In the genomic region with DNA sequence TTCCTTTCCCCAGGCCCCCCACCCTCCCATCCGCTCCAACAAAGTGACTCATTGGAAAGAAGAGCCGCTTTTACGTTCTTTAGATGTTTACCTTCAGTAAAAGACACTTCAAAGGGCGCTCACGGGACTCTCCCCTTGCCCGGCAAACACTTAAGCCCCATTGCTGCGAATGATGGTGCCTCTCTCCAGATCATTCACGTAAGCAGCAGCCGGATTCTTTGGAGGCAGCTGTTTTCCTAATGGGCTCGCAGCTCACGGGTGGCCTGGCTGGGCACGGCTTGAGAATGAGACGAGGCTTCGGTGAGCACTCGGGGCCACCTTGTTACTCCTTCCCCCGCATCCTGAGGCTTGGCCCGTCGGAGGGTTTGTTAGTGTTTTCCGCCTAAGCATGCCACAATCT, we compare ENCODE assay signal across 22 cellular contexts.
DNase-seq lines count a peak whose midpoint lies in the region; ATAC-seq, FAIRE-seq and TF ChIP-seq lines count a peak whose summit lies in the region.
"Had no signal": no experiment of that assay in that cellular context is flagged by ENCODE, and none has a peak within 500 bp of the region (broad histone marks: within the 10 kb centered on the region; RNA-seq: fewer than 3 reads in every experiment).

No MANE protein-coding gene starts in this region.

- H3K4me2 ChIP-seq in HepG2 (ENCODE audit: low read depth, low read length), result no peak overlapping the region
- H3K4me2 ChIP-seq in mammary epithelial cell (ENCODE audit: insufficient read depth, low read depth, low read length), result no peak overlapping the region
- H3K4me2 ChIP-seq: A549 had no signal

- intact Hi-C loops in HepG2 (cut with micrococcal nuclease; ENCODE audit: unreplicated experiment), result no loop called here
- intact Hi-C loops in right lobe of liver (cut with DNase I), result no loop called here
- intact Hi-C loops in mammary epithelial cell (cut with micrococcal nuclease), result no loop called here

- no peak for FAIRE-seq in HepG2 (lab: Jason Lieb, UNC)
- FAIRE-seq: A549, small intestine had no signal

- H4K20me1 ChIP-seq in HepG2 (ENCODE audit: insufficient read depth, low read length), result no peaks in the 10 kb centered on the region
- H4K20me1 ChIP-seq in mammary epithelial cell (ENCODE audit: insufficient read depth, low read length), result no peaks in the 10 kb centered on the region

- TF ChIP-seq CTCF in HepG2 (CRISPR knock-in tag; IDR thresholded peaks at IDR 0.05) (no peak), right lobe of liver (IDR thresholded peaks at IDR 0.05) (no peak), WTC11 (IDR thresholded peaks at IDR 0.05) (no peak), mammary epithelial cell (conservative IDR thresholded peaks at IDR 0.05 in 1 of 2, IDR thresholded peaks at IDR 0.05 in 1 of 2; ENCODE audit: extremely low read depth in 1 of 2, insufficient read depth in 1 of 2, low read depth in 1 of 2, low read length in 2 of 2) (no peak)

- POLR2A ChIA-PET in HepG2 (lab: Yijun Ruan, JAX), result no interaction called here
- POLR2A ChIA-PET in WTC11 (lab: Charles Lee), result no interaction called here

- H3K4me1 Mint-ChIP-seq in WTC11, result peaks cover 22% of the 10 kb centered on the region

- peaks cover 14% of the 10 kb centered on the region for H3K27me3 Mint-ChIP-seq in WTC11 (ENCODE audit: low read depth)

- TF ChIP-seq POLR2A in HepG2 (IDR thresholded peaks at IDR 0.05; ENCODE audit: insufficient read depth in 1 of 2, low read depth in 2 of 2, low read length in 2 of 2) (no peak), right lobe of liver (IDR thresholded peaks at IDR 0.05) (no peak)

- DNase-seq in HepG2 (ENCODE audit: low spot score) (peak; percentile 9), right lobe of liver (no peak), WTC11 (ENCODE audit: low spot score) (no peak), NAMALWA (ENCODE audit: low spot score) (no peak), mammary epithelial cell (no peak)
- DNase-seq in stimulated activated CD8-positive, alpha-beta memory T cell treated with anti-CD3 and anti-CD28 coated beads, Interleukin-4, amount 100 ng/mL, for 48 hours, result no peak
- DNase-seq: activated CD4-positive, alpha-beta memory T cell treated with anti-CD3 and anti-CD28 coated beads for 36 hours; activated T-cell treated with anti-CD3 and anti-CD28 coated beads, Interleukin-2, amount 50 U/mL, for 4 hours; body of pancreas; C1 segment of cervical spinal cord; DMS53; hippocampal formation; posterior cingulate gyrus; RPMI8226; small intestine had no signal

- H3K9me3 Mint-ChIP-seq in WTC11, result peaks cover 13% of the 10 kb centered on the region
- H3K9me3 Mint-ChIP-seq: type B pancreatic cell had no signal

- H3K27ac Mint-ChIP-seq in WTC11, result no peak overlapping the region
- H3K27ac Mint-ChIP-seq: activated CD4-positive, alpha-beta memory T cell treated with anti-CD3 and anti-CD28 coated beads for 36 hours; activated naive CD8-positive, alpha-beta T cell; type B pancreatic cell had no signal

- peaks cover 19% of the 10 kb centered on the region for H3K36me3 Mint-ChIP-seq in WTC11
- H3K36me3 Mint-ChIP-seq: activated CD4-positive, alpha-beta memory T cell treated with anti-CD3 and anti-CD28 coated beads for 36 hours; activated naive CD8-positive, alpha-beta T cell; type B pancreatic cell had no signal

- H3K9me3 ChIP-seq in HepG2 (ENCODE audit: low read length) (no peaks in the 10 kb centered on the region; the same call in 1 of the 2 replicates), right lobe of liver (no peaks in the 10 kb centered on the region), mesodermal cell (ENCODE audit: control insufficient read depth, low read length) (no peaks in the 10 kb centered on the region), mammary epithelial cell (replicated peaks; ENCODE audit: insufficient read depth, low read length) (peaks cover 31% of the 10 kb centered on the region)
- H3K9me3 ChIP-seq: A549, body of pancreas, colonic mucosa had no signal

- ATAC-seq in HepG2, result no peak
- no peak for ATAC-seq in right lobe of liver
- ATAC-seq in WTC11, result peak; percentile 42
- no peak for ATAC-seq in HG02610 (IDR thresholded peaks at IDR 0.05; ENCODE audit: unreplicated experiment)
- ATAC-seq: A549; activated T-cell treated with anti-CD3 and anti-CD28 coated beads, Interleukin-2, amount 50 U/mL, for 4 hours; body of pancreas; left lobe of liver had no signal

- dilution Hi-C loops in mammary epithelial cell (cut with HindIII; ENCODE audit: low sequenced_read_pairs), result no loop called here

- H3K4me3 ChIP-seq in HepG2 (replicated peaks in 1 of 3; ENCODE audit: insufficient read depth in 1 of 3, low read depth in 2 of 3, low read length in 3 of 3), result no peak overlapping the region
- no peak overlapping the region for H3K4me3 ChIP-seq in right lobe of liver
- peak overlapping the region; percentile 8 for H3K4me3 ChIP-seq in mesodermal cell (ENCODE audit: extremely low read depth, insufficient read depth, low read length, poor library complexity, severe bottlenecking)
- H3K4me3 ChIP-seq in mammary epithelial cell (replicated peaks in 1 of 3; ENCODE audit: insufficient read depth in 1 of 3, low read depth in 2 of 3, low read length in 3 of 3), result no peak overlapping the region
- H3K4me3 ChIP-seq: A549, body of pancreas, colonic mucosa had no signal

- H3K79me2 ChIP-seq in HepG2 (ENCODE audit: insufficient read depth, low read length), result no peaks in the 10 kb centered on the region
- no peaks in the 10 kb centered on the region for H3K79me2 ChIP-seq in mammary epithelial cell (ENCODE audit: insufficient read depth, low read length)

- H3K27me3 ChIP-seq in HepG2 (ENCODE audit: control insufficient read depth in 1 of 2, insufficient read depth in 2 of 2, low read length in 2 of 2) (peaks cover 3 to 46% of the 10 kb centered on the region in 2 experiments; a peak in 4 of 5 replicates), right lobe of liver (no peaks in the 10 kb centered on the region), mammary epithelial cell (ENCODE audit: insufficient read depth, low read length) (no peaks in the 10 kb centered on the region)
- H3K27me3 ChIP-seq: body of pancreas, colonic mucosa had no signal

- H3K27ac ChIP-seq in HepG2 (ENCODE audit: extremely low read length, insufficient read depth, low read length) (no peak overlapping the region), right lobe of liver (no peak overlapping the region), mesodermal cell (ENCODE audit: low read depth, low read length, severe bottlenecking) (no peak overlapping the region), mammary epithelial cell (ENCODE audit: insufficient read depth, low read depth, low read length) (no peak overlapping the region)
- H3K27ac ChIP-seq: A549, body of pancreas, colonic mucosa had no signal

- no peak overlapping the region for H3K9ac ChIP-seq in HepG2 (ENCODE audit: insufficient read depth, low read depth, low read length)
- no peak overlapping the region for H3K9ac ChIP-seq in mammary epithelial cell (ENCODE audit: insufficient read depth, low read length)

- BruUV-seq in HepG2 (replicated peaks; lab: Mats Ljungman, UMichigan) (no TSS peak), mammary epithelial cell (replicated peaks; lab: Mats Ljungman, UMichigan) (no TSS peak)

- WGBS in HepG2 (ENCODE audit: low lambda C conversion rate), result 22% methylated on average over 10 of the region's 19 CpGs
- 17% methylated on average over 14 of the region's 19 CpGs for WGBS in right lobe of liver (ENCODE audit: insufficient coverage, low coverage, low lambda C conversion rate, missing lambda C conversion rate)
- WGBS in mesodermal cell (ENCODE audit: insufficient coverage in 2 of 2), 2 experiments, result 6 to 12% methylated on average over 14 of the region's 19 CpGs
- 5% methylated on average over 16 of the region's 19 CpGs for WGBS in mammary epithelial cell (ENCODE audit: low coverage, missing lambda C conversion rate)

- H3K4me3 Mint-ChIP-seq in WTC11, result peak overlapping the region; percentile 23; the same call in 1 of the 2 replicates
- H3K4me3 Mint-ChIP-seq: activated CD4-positive, alpha-beta memory T cell treated with anti-CD3 and anti-CD28 coated beads for 36 hours; activated naive CD8-positive, alpha-beta T cell; activated T-cell treated with anti-CD3 and anti-CD28 coated beads, Interleukin-2, amount 50 U/mL, for 4 hours; type B pancreatic cell had no signal

- H3K4me1 ChIP-seq in HepG2 (ENCODE audit: insufficient read depth, low read length) (no peaks in the 10 kb centered on the region), right lobe of liver (no peaks in the 10 kb centered on the region), mesodermal cell (ENCODE audit: control insufficient read depth, insufficient read depth, low read length, poor library complexity, severe bottlenecking) (peaks cover 8% of the 10 kb centered on the region), mammary epithelial cell (ENCODE audit: insufficient read depth, low read length) (no peaks in the 10 kb centered on the region)
- H3K4me1 ChIP-seq: A549, body of pancreas, colonic mucosa had no signal

- no peak for TF ChIP-seq RAD21 in HepG2 (CRISPR knock-in tag; IDR thresholded peaks at IDR 0.05)

- H2AFZ ChIP-seq in HepG2 (ENCODE audit: low read length) (no peak overlapping the region), mammary epithelial cell (ENCODE audit: low read depth, low read length) (no peak overlapping the region)

- H3K36me3 ChIP-seq in HepG2 (replicated peaks in 1 of 2; ENCODE audit: control insufficient read depth in 1 of 2, insufficient read depth in 2 of 2, low read length in 2 of 2) (no peaks in the 10 kb centered on the region), right lobe of liver (no peaks in the 10 kb centered on the region), mesodermal cell (ENCODE audit: control insufficient read depth, insufficient read depth, low read length) (no peaks in the 10 kb centered on the region), mammary epithelial cell (ENCODE audit: insufficient read depth, low read length) (no peaks in the 10 kb centered on the region)
- H3K36me3 ChIP-seq: colonic mucosa had no signal

- TF ChIP-seq EP300 in HepG2 (IDR thresholded peaks at IDR 0.05; ENCODE audit: low read depth in 2 of 2, low read length in 2 of 2) (no peak), HepG2 (CRISPR knock-in tag; IDR thresholded peaks at IDR 0.05; ENCODE audit: borderline replicate concordance) (no peak)

- CTCF ChIA-PET in HepG2 (lab: Yijun Ruan, JAX; ENCODE audit: low intra/inter-chr PET ratio, low total read pairs) (no interaction called here), WTC11 (lab: Charles Lee) (no interaction called here), mammary epithelial cell (lab: Charles Lee; ENCODE audit: low non-redundant PET) (no interaction called here)

- in situ Hi-C loops in HepG2 (cut with HindIII; ENCODE audit: extremely low pct_ligation_motif_present, low pct_unique_long_range_greater_than_20kb), result no loop called here
- in situ Hi-C loops in mammary epithelial cell (cut with MboI; ENCODE audit: low sequenced_read_pairs in 2 of 2), result loop anchor here in 1 of 2 donors (25.0 kb wide), 1 partner anchor 98 kb away; no protein-coding TSS in a partner anchor

TF ChIP-seq in HepG2, 621 proteins besides CTCF, POLR2A, EP300 and RAD21:
- no peak for TF ChIP-seq PHB2 (IDR thresholded peaks at IDR 0.05; ENCODE audit: partially characterized antibody)
- peak; percentile 80; the same call in 1 of the 2 replicates for TF ChIP-seq BHLHE40 (IDR thresholded peaks at IDR 0.05; ENCODE audit: low read length)

TF ChIP-seq in WTC11, 78 proteins besides CTCF, POLR2A, EP300 and RAD21 (continues in another document):
- no peak for TF ChIP-seq TCF7 (CRISPR knock-in tag; IDR thresholded peaks at IDR 0.05; ENCODE audit: low read depth)
- no peak for TF ChIP-seq OVOL2 (CRISPR knock-in tag; IDR thresholded peaks at IDR 0.05; ENCODE audit: borderline replicate concordance)
